ENCODE assay signal across 28 cellular contexts in the genomic region with DNA sequence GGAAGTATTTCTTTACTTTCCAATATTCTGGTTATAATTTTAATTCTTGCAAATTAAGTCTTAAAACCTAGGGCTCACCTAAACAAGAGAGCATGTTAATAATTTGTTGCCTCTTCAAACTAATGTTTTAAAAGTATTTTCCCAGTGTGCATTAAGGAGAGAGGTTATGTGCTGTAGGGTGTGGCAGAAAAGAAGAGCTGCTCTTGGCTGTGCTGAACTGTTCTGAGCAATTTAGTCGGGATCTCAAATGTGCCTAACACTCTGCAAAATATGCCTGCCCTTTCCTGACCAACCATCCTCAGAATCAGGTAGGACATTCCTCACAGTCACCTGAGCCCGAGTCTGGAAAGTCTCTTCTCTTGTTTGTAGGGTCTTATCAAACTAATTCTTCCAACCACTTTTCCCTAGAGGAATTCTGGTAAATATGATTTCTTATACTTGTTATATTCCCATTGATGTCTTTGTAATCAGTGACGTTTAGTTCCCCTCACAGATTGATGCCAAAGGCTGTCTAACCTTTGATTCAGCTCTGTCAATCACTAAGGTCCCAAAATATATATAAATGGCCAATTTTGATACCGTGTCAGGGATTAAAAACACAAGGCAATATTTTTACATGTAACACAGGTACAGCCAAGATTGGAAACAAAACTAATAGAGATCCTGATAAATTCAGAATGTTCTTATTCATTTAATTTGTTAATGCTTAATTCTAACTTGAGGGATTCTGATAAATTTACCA.
"Had no signal": no experiment of that assay in that cellular context is flagged by ENCODE, and none has a peak within 500 bp of the region (broad histone marks: within the 10 kb centered on the region; RNA-seq: fewer than 3 reads in every experiment).

No MANE protein-coding gene starts in this region.

- H3K4me2 ChIP-seq: neural progenitor cell had no signal

- H3K4me1 ChIP-seq: lower lobe of right lung, neural progenitor cell, right atrium auricular region, right lobe of liver, tibial nerve, uterus had no signal

- FAIRE-seq: islet of Langerhans, kidney had no signal

- ATAC-seq: left colon; left lung; lower lobe of right lung; right lobe of liver; stimulated activated memory B cell treated with anti-CD40 and anti-IgM and Interleukin-4, amounts not matched to agents 10 μg/mL and 1 μg/mL and 100 μg/mL, for 72 hours; stimulated activated naive CD8-positive, alpha-beta T cell treated with anti-CD3 and anti-CD28 coated beads, Interleukin-15, amount 100 ng/mL, for 72 hours had no signal

- H3K36me3 ChIP-seq: left lung, lower lobe of right lung, neural progenitor cell, neutrophil, right atrium auricular region, right lobe of liver, tibial nerve, uterus had no signal

- H2AFZ ChIP-seq: neural progenitor cell had no signal

- H3K4me3 ChIP-seq: left lung, lower lobe of right lung, neural progenitor cell, right atrium auricular region, right lobe of liver, smooth muscle cell, tibial nerve, uterus had no signal

- H3K9ac ChIP-seq: neural progenitor cell had no signal

- H3K9me3 ChIP-seq: left lung, lower lobe of right lung, neutrophil, right atrium auricular region, right lobe of liver, tibial nerve, uterus had no signal

- H3K27ac ChIP-seq: left lung, lower lobe of right lung, neural progenitor cell, neutrophil, right atrium auricular region, right lobe of liver, tibial nerve, uterus had no signal

- H3K27me3 ChIP-seq: left lung, neural progenitor cell, neutrophil, right atrium auricular region, right lobe of liver, tibial nerve, uterus had no signal

- DNase-seq: hypothalamus; immature natural killer cell; kidney; left colon; left lung; lower lobe of right lung; mammary epithelial cell; mesendoderm; naive B cell; natural killer cell; nephron progenitor cell; occipital lobe; right lobe of liver; stimulated activated CD4-positive, alpha-beta T cell treated with anti-CD3 and anti-CD28 coated beads, Interleukin-1b, Interleukin-23, amount 100 ng/mL, for 48 hours; stimulated activated CD4-positive, alpha-beta T cell treated with anti-CD3 and anti-CD28 coated beads, Interleukin-2, amount 100 ng/mL, for 48 hours; stimulated activated CD4-positive, alpha-beta T cell treated with anti-CD3 and anti-CD28 coated beads, Interleukin-4, amount 100 ng/mL, for 4 hours; stimulated activated CD8-positive, alpha-beta memory T cell treated with anti-CD3 and anti-CD28 coated beads, Interleukin-4, amount 100 ng/mL, for 48 hours; stimulated activated naive CD4-positive, alpha-beta T cell treated with Interleukin-2 at 50 U/mL for 16 hours; stimulated activated naive CD8-positive, alpha-beta T cell treated with anti-CD3 and anti-CD28 coated beads, Interleukin-15, amount 100 ng/mL, for 72 hours; substantia nigra; uterus had no signal
